ENCODE assay signal across 26 cellular contexts in the genomic region with DNA sequence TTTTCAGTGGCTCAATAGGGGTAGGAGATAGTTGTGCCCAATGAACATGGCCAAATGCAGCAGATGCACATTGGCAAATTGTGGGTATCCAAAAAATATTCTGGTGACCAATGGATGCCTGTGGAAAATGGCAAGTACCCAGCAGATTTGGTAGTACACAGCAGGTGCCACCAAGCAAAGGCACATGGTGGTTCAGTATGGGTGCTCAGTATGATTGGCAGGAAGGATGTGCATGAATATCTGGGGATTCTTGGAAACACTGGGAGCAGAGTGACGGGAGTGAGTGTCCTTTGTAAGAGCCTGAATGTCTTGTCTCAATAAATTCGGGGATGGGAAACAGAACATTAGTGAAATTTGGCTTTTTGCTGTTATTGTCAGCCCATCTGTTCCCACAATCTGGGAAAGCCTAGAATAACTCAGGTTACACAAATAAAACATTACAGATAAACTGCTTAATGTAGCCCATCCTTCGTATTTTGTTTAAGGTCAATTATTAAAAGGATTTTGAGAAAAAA. TPM values are rescaled to one million over a fixed set of nuclear protein-coding genes. Genes with fewer than 3 reads are reported as not detected.
DNase-seq lines count a peak whose midpoint lies in the region; FAIRE-seq lines count a peak whose summit lies in the region.
"Had no signal": no experiment of that assay in that cellular context is flagged by ENCODE, and none has a peak within 500 bp of the region (broad histone marks: within the 10 kb centered on the region; RNA-seq: fewer than 3 reads in every experiment).

No MANE protein-coding gene starts in this region.

- peaks cover 0 to 2% of the 10 kb centered on the region in 2 donors for H3K27me3 ChIP-seq in small intestine (ENCODE audit: control insufficient read depth in 2 of 2, insufficient read depth in 2 of 2, low read length in 2 of 2)
- H3K27me3 ChIP-seq: BE2C; BLaER1 treated with 17β-estradiol and CSF1 and Interleukin-3, amounts not matched to agents 10 nM and 100 nM had no signal

- peak; percentile 57 for DNase-seq in NCI-H2171 treated with DMSO at 0.1 percent for 48 hours (lab: John Stamatoyannopoulos, UW)
- DNase-seq in NCI-H2171 (lab: John Stamatoyannopoulos, UW) = no peak
- peak; percentile 35 for DNase-seq in Ammon's horn (ENCODE audit: low spot score)
- peak; percentile 69 for DNase-seq in NCI-H1694 treated with DMSO at 0.1 percent for 48 hours (lab: John Stamatoyannopoulos, UW)
- peak; percentile 95 for DNase-seq in myocyte (ENCODE audit: low read depth)
- DNase-seq in small intestine = no peak
- DNase-seq in NCI-H2081 treated with DMSO at 0.1 percent for 48 hours (lab: John Stamatoyannopoulos, UW) = no peak
- no peak for DNase-seq in NCI-H1417 (lab: John Stamatoyannopoulos, UW)
- DNase-seq: BE2C; CD4-positive, alpha-beta T cell; CD8-positive, alpha-beta memory T cell; DMS 273 treated with DMSO at 0.1 percent for 48 hours; DMS79; EL; GF-D8; GOT3; HFFc6 had no signal

- no peak overlapping the region for H3K27ac ChIP-seq in small intestine (ENCODE audit: low read depth in 1 of 2, low read length in 1 of 2)
- H3K27ac ChIP-seq: 22Rv1; BLaER1 treated with 17β-estradiol and CSF1 and Interleukin-3, amounts not matched to agents 10 nM and 100 nM had no signal

- no peak for FAIRE-seq in small intestine (lab: Jason Lieb, UNC)
- FAIRE-seq: A204.1, D721Med, GM12891, H54 had no signal

- 60 to 74% (median 74%) methylated on average over 3 of the region's 3 CpGs for WGBS in small intestine, 3 donors

- H3K9me3 ChIP-seq in small intestine (ENCODE audit: control insufficient read depth, low read depth) = no peaks in the 10 kb centered on the region
- H3K9me3 ChIP-seq: BE2C; BLaER1 treated with 17β-estradiol and CSF1 and Interleukin-3, amounts not matched to agents 10 nM and 100 nM; HAP-1 had no signal

- no peaks in the 10 kb centered on the region for H3K4me1 ChIP-seq in small intestine (ENCODE audit: control insufficient read depth in 2 of 2, insufficient read depth in 1 of 2, low read depth in 1 of 2, low read length in 1 of 2)
- H3K4me1 ChIP-seq: BE2C; BLaER1 treated with 17β-estradiol and CSF1 and Interleukin-3, amounts not matched to agents 10 nM and 100 nM; HAP-1 had no signal

- H3K36me3 ChIP-seq in small intestine (ENCODE audit: control insufficient read depth in 2 of 2, insufficient read depth in 2 of 2, low read length in 2 of 2) = no peaks in the 10 kb centered on the region
- H3K36me3 ChIP-seq: BE2C; BLaER1 treated with 17β-estradiol and CSF1 and Interleukin-3, amounts not matched to agents 10 nM and 100 nM; HAP-1 had no signal

- no peak overlapping the region for H3K4me3 ChIP-seq in small intestine (ENCODE audit: low read depth in 1 of 2, low read length in 2 of 2)
- H3K4me3 ChIP-seq: BLaER1 treated with 17β-estradiol and CSF1 and Interleukin-3, amounts not matched to agents 10 nM and 100 nM; HAP-1 had no signal

RNA-seq across cellular contexts. Expression of gene ACADL, which starts 36.8 kb away (rescaled TPM):
- total RNA-seq in myocyte = 0.10 and 0.13 TPM in 2 replicates
- 0.09 TPM for polyA plus RNA-seq in myocyte (2012)
- under 1 TPM in 1 of 3 donors, not detected in 2; 0.16 TPM for polyA plus RNA-seq in small intestine
- total RNA-seq: CD4-positive, alpha-beta T cell; CD8-positive, alpha-beta memory T cell; HFFc6 had no signal
- polyA plus RNA-seq: AG04450; CD14-positive monocyte; CD8-positive, alpha-beta memory T cell had no signal

RNA-seq across cellular contexts. Expression of gene MYL1, which starts 52.9 kb away (rescaled TPM):
- 391 and 635 TPM in 2 replicates for total RNA-seq in myocyte
- 354 TPM for polyA plus RNA-seq in myocyte (2012)
- 1 to 10 TPM in 2 of 3 donors, not detected in 1; 1.1 to 5.4 TPM for polyA plus RNA-seq in small intestine
- total RNA-seq: CD4-positive, alpha-beta T cell; CD8-positive, alpha-beta memory T cell; HFFc6 had no signal
- polyA plus RNA-seq: AG04450; CD14-positive monocyte; CD8-positive, alpha-beta memory T cell had no signal

Comparison
In these comparisons a context has a peak if more than half of its experiments do, and no peak if none do; other contexts are left out.
1. DNase-seq: peak in NCI-H2171 treated with DMSO at 0.1 percent for 48 hours (single experiment), Ammon's horn (single experiment), NCI-H1694 treated with DMSO at 0.1 percent for 48 hours (single experiment) and myocyte (single experiment); none in NCI-H2171 (single experiment), small intestine (single experiment), NCI-H2081 treated with DMSO at 0.1 percent for 48 hours (single experiment) and NCI-H1417 (0 of 3).